In genomic region chr11:2149471-2150205, GRCh38 we compare ENCODE assay signal across 1 cellular context.
TF ChIP-seq lines count a peak whose summit lies in the region.

No MANE protein-coding gene starts in this region.

TF ChIP-seq in HEK293, 187 proteins besides CTCF, POLR2A, EP300 and RAD21 (continued from another document):
- no peak for TF ChIP-seq ZNF488 (tag by site-specific recombination; IDR thresholded peaks at IDR 0.05)
- TF ChIP-seq ZNF629 (tag by site-specific recombination; IDR thresholded peaks at IDR 0.05), result no peak
- TF ChIP-seq ZBTB6 (tag by site-specific recombination; IDR thresholded peaks at IDR 0.05), result no peak
- TF ChIP-seq KLF8 (tag by site-specific recombination; IDR thresholded peaks at IDR 0.05), result no peak
- no peak for TF ChIP-seq ZNF449 (tag by site-specific recombination; IDR thresholded peaks at IDR 0.05)
- TF ChIP-seq ZNF398 (tag by site-specific recombination; IDR thresholded peaks at IDR 0.05), result no peak
- no peak for TF ChIP-seq ZNF701 (tag by site-specific recombination; IDR thresholded peaks at IDR 0.05)
- TF ChIP-seq ZFHX2 (tag by site-specific recombination; conservative IDR thresholded peaks at IDR 0.05), result peak; percentile 86
- no peak for TF ChIP-seq SCRT1 (tag by site-specific recombination; IDR thresholded peaks at IDR 0.05; ENCODE audit: borderline replicate concordance)
- no peak for TF ChIP-seq ZNF394 (tag by site-specific recombination; IDR thresholded peaks at IDR 0.05; ENCODE audit: borderline replicate concordance)
- TF ChIP-seq ZSCAN16 (tag by site-specific recombination; IDR thresholded peaks at IDR 0.05), result no peak
- TF ChIP-seq ZNF214 (tag by site-specific recombination; IDR thresholded peaks at IDR 0.05; ENCODE audit: borderline replicate concordance), result no peak
- TF ChIP-seq ZNF664 (tag by site-specific recombination; IDR thresholded peaks at IDR 0.05), result no peak
- TF ChIP-seq ZBTB17 (tag by site-specific recombination; IDR thresholded peaks at IDR 0.05), result no peak
- no peak for TF ChIP-seq ZNF48 (tag by site-specific recombination; IDR thresholded peaks at IDR 0.05)
- peak; percentile 95 for TF ChIP-seq GLIS1 (tag by site-specific recombination; IDR thresholded peaks at IDR 0.05)
- peak; percentile 71; the same call in 1 of the 2 replicates for TF ChIP-seq EGR2 (tag by site-specific recombination; IDR thresholded peaks at IDR 0.05; ENCODE audit: low read depth)
- TF ChIP-seq PRDM2 (tag by site-specific recombination; IDR thresholded peaks at IDR 0.05; ENCODE audit: borderline replicate concordance), result no peak
- no peak for TF ChIP-seq ZSCAN23 (tag by site-specific recombination; IDR thresholded peaks at IDR 0.05)
- TF ChIP-seq ZNF830 (tag by site-specific recombination; IDR thresholded peaks at IDR 0.05; ENCODE audit: low read depth), result no peak
